In genomic region chr3:140428380-140428779, GRCh38 we compare ENCODE assay signal across 23 cellular contexts.
"Had no signal": no experiment of that assay in that cellular context is flagged by ENCODE, and none has a peak within 500 bp of the region (broad histone marks: within the 10 kb centered on the region; RNA-seq: fewer than 3 reads in every experiment).

No MANE protein-coding gene starts in this region.

- H3K27ac Mint-ChIP-seq: effector memory CD8-positive, alpha-beta T cell; memory B cell; mesothelial cell of epicardium; natural killer cell treated with Interleukin-12 subunit alpha and Interleukin-12 subunit beta and Interleukin-15 and Interleukin-18, amount 100 ng/mL, for 72 hours; stimulated activated effector memory CD8-positive, alpha-beta T cell treated with anti-CD3 and anti-CD28 coated beads, Interleukin-12 subunit alpha, Interleukin-12 subunit beta, amount 100 ng/mL, for 72 hours; type B pancreatic cell had no signal

- H3K9me3 Mint-ChIP-seq: effector memory CD8-positive, alpha-beta T cell; memory B cell; mesothelial cell of epicardium; naive B cell; natural killer cell treated with Interleukin-12 subunit alpha and Interleukin-12 subunit beta and Interleukin-15 and Interleukin-18, amount 100 ng/mL, for 72 hours; neural crest cell; stimulated activated effector memory CD8-positive, alpha-beta T cell treated with anti-CD3 and anti-CD28 coated beads, Interleukin-12 subunit alpha, Interleukin-12 subunit beta, amount 100 ng/mL, for 72 hours; type B pancreatic cell had no signal

- H3K36me3 Mint-ChIP-seq: memory B cell; mesothelial cell of epicardium; naive B cell; natural killer cell treated with Interleukin-12 subunit alpha and Interleukin-12 subunit beta and Interleukin-15 and Interleukin-18, amount 100 ng/mL, for 72 hours; type B pancreatic cell had no signal

- H3K27me3 ChIP-seq: gastrocnemius medialis, right atrium auricular region, stomach, testis, tibial artery had no signal

- H3K36me3 ChIP-seq: gastrocnemius medialis, prostate gland, right atrium auricular region, stomach, tibial artery had no signal

- H3K4me3 Mint-ChIP-seq: effector memory CD8-positive, alpha-beta T cell; memory B cell; mesothelial cell of epicardium; naive B cell; natural killer cell treated with Interleukin-12 subunit alpha and Interleukin-12 subunit beta and Interleukin-15 and Interleukin-18, amount 100 ng/mL, for 72 hours; neural crest cell; stimulated activated effector memory CD8-positive, alpha-beta T cell treated with anti-CD3 and anti-CD28 coated beads, Interleukin-12 subunit alpha, Interleukin-12 subunit beta, amount 100 ng/mL, for 72 hours; type B pancreatic cell had no signal

- H3K4me1 Mint-ChIP-seq: memory B cell; naive B cell; stimulated activated effector memory CD8-positive, alpha-beta T cell treated with anti-CD3 and anti-CD28 coated beads, Interleukin-12 subunit alpha, Interleukin-12 subunit beta, amount 100 ng/mL, for 72 hours had no signal

- H3K9me3 ChIP-seq: gastrocnemius medialis, mucosa of descending colon, prostate gland, right atrium auricular region, stomach, testis, tibial artery had no signal

- H3K4me1 ChIP-seq: gastrocnemius medialis, prostate gland, stomach, testis had no signal

- ATAC-seq: effector memory CD8-positive, alpha-beta T cell; gastrocnemius medialis; left lobe of liver; mucosa of descending colon; natural killer cell treated with Interleukin-12 subunit alpha and Interleukin-12 subunit beta and Interleukin-15 and Interleukin-18, amount 100 ng/mL, for 72 hours; sciatic nerve; stimulated activated effector memory CD8-positive, alpha-beta T cell treated with anti-CD3 and anti-CD28 coated beads, Interleukin-12 subunit alpha, Interleukin-12 subunit beta, amount 100 ng/mL, for 72 hours had no signal

- H3K27ac ChIP-seq: gastrocnemius medialis, prostate gland, right atrium auricular region, stomach, testis, tibial artery had no signal

- H3K4me3 ChIP-seq: gastrocnemius medialis, lung, mucosa of descending colon, prostate gland, right atrium auricular region, stomach, testis, tibial artery had no signal

- DNase-seq: cortex of kidney; effector memory CD8-positive, alpha-beta T cell; foreskin fibroblast; gastrocnemius medialis; mucosa of descending colon; naive B cell; stimulated activated CD4-positive, alpha-beta T cell treated with anti-CD3 and anti-CD28 coated beads, Interleukin-2, amount 100 ng/mL, for 24 hours; stimulated activated CD4-positive, alpha-beta T cell treated with anti-CD3 and anti-CD28 coated beads, Interleukin-4, amount 100 ng/mL, for 24 hours; stimulated activated naive CD4-positive, alpha-beta T cell treated with Interleukin-2 at 50 U/mL for 16 hours; stomach; testis; tibial artery had no signal
